8 cellular contexts compared by ENCODE assay signal in genomic region chr11:14537134-14537599, GRCh38. TPM values are rescaled to one million over a fixed set of nuclear protein-coding genes. Genes with fewer than 3 reads are reported as not detected.
DNase-seq lines count a peak whose midpoint lies in the region; ATAC-seq and TF ChIP-seq lines count a peak whose summit lies in the region.

No MANE protein-coding gene starts in this region.

- no peaks in the 10 kb centered on the region for H3K36me3 ChIP-seq in endocrine pancreas (ENCODE audit: control insufficient read depth, insufficient read depth, low read length)

- POLR2A ChIA-PET in AG04449 (lab: Yijun Ruan, JAX) (no interaction called here), GM10248 (lab: Yijun Ruan, JAX) (interaction anchor here (0.7 kb wide), 1 partner anchor 99 kb away, joined by 3 read pairs; no protein-coding TSS in a partner anchor)
- POLR2A ChIA-PET in activated CD4-positive, alpha-beta T cell treated with anti-CD3 and anti-CD28 coated beads for 36 hours (lab: Charles Lee) = no interaction called here

- peak overlapping the region; percentile 59 for H3K4me3 Mint-ChIP-seq in activated CD4-positive, alpha-beta T cell treated with anti-CD3 and anti-CD28 coated beads for 36 hours
- H3K4me3 Mint-ChIP-seq in neural crest cell = no peak overlapping the region

- peaks cover 22% of the 10 kb centered on the region for H3K4me1 Mint-ChIP-seq in activated CD4-positive, alpha-beta T cell treated with anti-CD3 and anti-CD28 coated beads for 36 hours
- peaks cover 18% of the 10 kb centered on the region for H3K4me1 Mint-ChIP-seq in neural crest cell

- CTCF ChIA-PET in AG04449 (lab: Yijun Ruan, JAX) (interaction anchor here (1.1 to 2.6 kb wide), 2 partner anchors 9 to 14 kb away, joined by 3 to 10 read pairs; no protein-coding TSS in a partner anchor), GM10248 (lab: Yijun Ruan, JAX) (interaction anchor here (1.2 to 4.1 kb wide), 3 partner anchors 15 to 370 kb away, joined by 6 to 37 read pairs (median 6); partner anchors contain the start of gene CYP2R1)
- CTCF ChIA-PET in activated CD4-positive, alpha-beta T cell treated with anti-CD3 and anti-CD28 coated beads for 36 hours (lab: Charles Lee) = interaction anchor here (0.8 to 3.4 kb wide), 2 partner anchors 371 to 469 kb away, joined by 3 to 19 read pairs; no protein-coding TSS in a partner anchor

- no peaks in the 10 kb centered on the region for H3K27me3 Mint-ChIP-seq in activated CD4-positive, alpha-beta T cell treated with anti-CD3 and anti-CD28 coated beads for 36 hours
- no peaks in the 10 kb centered on the region for H3K27me3 Mint-ChIP-seq in neural crest cell (ENCODE audit: low read depth)

- no peaks in the 10 kb centered on the region for H3K36me3 Mint-ChIP-seq in activated CD4-positive, alpha-beta T cell treated with anti-CD3 and anti-CD28 coated beads for 36 hours (ENCODE audit: low read depth)
- H3K36me3 Mint-ChIP-seq in neural crest cell (ENCODE audit: low read depth) = no peaks in the 10 kb centered on the region

- DNase-seq in AG04449 (ENCODE audit: low read depth, low spot score) (no peak), GM10248 (ENCODE audit: extremely low spot score) (peak; percentile 67), NCI-H1694 treated with DMSO at 0.1 percent for 48 hours (lab: John Stamatoyannopoulos, UW) (peak; percentile 23), neural crest cell (ENCODE audit: low read depth, low spot score) (peak; percentile 26), NCI-H2081 treated with DMSO at 0.1 percent for 48 hours (lab: John Stamatoyannopoulos, UW) (no peak)
- DNase-seq in activated CD4-positive, alpha-beta T cell treated with anti-CD3 and anti-CD28 coated beads for 36 hours = peak; percentile 59

- H3K9ac ChIP-seq in endocrine pancreas (ENCODE audit: control insufficient read depth, insufficient read depth, low read length) = no peak overlapping the region

- H3K9me3 ChIP-seq in endocrine pancreas (ENCODE audit: control insufficient read depth, low read length) = no peaks in the 10 kb centered on the region

- H3K4me1 ChIP-seq in endocrine pancreas (ENCODE audit: control insufficient read depth, insufficient read depth, low read length) = no peaks in the 10 kb centered on the region

- H3K27me3 ChIP-seq in endocrine pancreas (ENCODE audit: control insufficient read depth, insufficient read depth, low read length) = no peaks in the 10 kb centered on the region

- peak overlapping the region; percentile 87 for H3K27ac Mint-ChIP-seq in activated CD4-positive, alpha-beta T cell treated with anti-CD3 and anti-CD28 coated beads for 36 hours
- no peak overlapping the region for H3K27ac Mint-ChIP-seq in neural crest cell (ENCODE audit: unreplicated experiment)

- intact Hi-C loops in activated CD4-positive, alpha-beta T cell treated with anti-CD3 and anti-CD28 coated beads for 36 hours (cut with DNase I, micrococcal nuclease) = loop anchor here (1.0 to 10.0 kb wide), 8 partner anchors 16 to 538 kb away; partner anchors contain the start of genes PSMA1 (in 2 of the 2), CALCB (in 1 of the 2), CYP2R1 (in 1 of the 2) and PDE3B (in 1 of the 2)

- peak; percentile 78 for ATAC-seq in HG02610 (IDR thresholded peaks at IDR 0.05; ENCODE audit: unreplicated experiment)
- peak; percentile 90 for ATAC-seq in activated CD4-positive, alpha-beta T cell treated with anti-CD3 and anti-CD28 coated beads for 36 hours

- TF ChIP-seq CTCF in AG04449 (IDR thresholded peaks at IDR 0.05; ENCODE audit: insufficient read depth, low read length, missing control alignments) (peak; percentile 37), GM10248 (IDR thresholded peaks at IDR 0.05; ENCODE audit: control extremely low read depth, extremely low read depth, low read depth, missing control alignments) (peak; percentile 71), neural crest cell (conservative IDR thresholded peaks at IDR 0.05) (peak; percentile 83)

- no peaks in the 10 kb centered on the region for H3K9me3 Mint-ChIP-seq in activated CD4-positive, alpha-beta T cell treated with anti-CD3 and anti-CD28 coated beads for 36 hours (ENCODE audit: low read depth)
- no peaks in the 10 kb centered on the region for H3K9me3 Mint-ChIP-seq in neural crest cell

- H3K4me3 ChIP-seq in AG04449 (ENCODE audit: low read depth, low read length) (no peak overlapping the region), endocrine pancreas (ENCODE audit: control insufficient read depth, insufficient read depth, low read length) (peak overlapping the region; percentile 66)

RNA-seq across cellular contexts. Expression of gene PSMA1, which starts 17.0 kb away (rescaled TPM):
- total RNA-seq in activated CD4-positive, alpha-beta T cell treated with anti-CD3 and anti-CD28 coated beads for 36 hours = 100 to 1,000 TPM; 231 to 330 TPM
- 172 and 190 TPM in 2 replicates for total RNA-seq in neural crest cell

RNA-seq across cellular contexts. Expression of gene COPB1, which starts 37.6 kb away (rescaled TPM):
- total RNA-seq in activated CD4-positive, alpha-beta T cell treated with anti-CD3 and anti-CD28 coated beads for 36 hours = 100 to 1,000 TPM; 102 to 106 TPM
- 83.9 and 93.9 TPM in 2 replicates for total RNA-seq in neural crest cell

Comparison
In these comparisons a context has a peak if more than half of its experiments do, and no peak if none do; other contexts are left out.
1. DNase-seq: peak in GM10248 (single experiment), NCI-H1694 treated with DMSO at 0.1 percent for 48 hours (single experiment), activated CD4-positive, alpha-beta T cell treated with anti-CD3 and anti-CD28 coated beads for 36 hours (single experiment) and neural crest cell (single experiment); none in AG04449 (single experiment) and NCI-H2081 treated with DMSO at 0.1 percent for 48 hours (single experiment).
2. Peak in every context shown above with its lines, with median percentiles within 50 percentile points of each other: CTCF ChIP-seq.